In the genomic region with DNA sequence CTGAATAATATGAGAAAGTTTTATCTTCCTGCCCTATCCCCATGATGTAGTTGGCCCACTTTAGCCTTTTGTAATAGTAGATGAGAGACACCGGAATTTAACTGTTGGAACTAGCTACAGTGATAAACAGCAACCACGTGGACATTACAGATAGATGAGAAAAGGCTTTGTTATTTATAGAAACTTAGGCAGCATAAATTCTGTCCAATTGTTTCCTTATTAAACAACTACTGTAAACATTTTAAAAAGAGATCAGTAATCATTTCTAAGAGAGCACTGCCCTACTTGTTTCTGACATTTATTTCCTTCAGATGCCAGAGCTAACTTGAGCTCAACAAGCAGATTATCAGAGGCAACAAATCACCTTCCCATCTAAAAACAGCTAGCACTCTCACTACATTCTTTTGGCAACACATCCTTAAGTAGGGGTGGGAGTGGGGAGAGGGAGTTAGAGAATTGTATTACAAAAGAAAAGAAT, we compare ENCODE assay signal across 1 cellular context.
TF ChIP-seq lines count a peak whose summit lies in the region.

No MANE protein-coding gene starts in this region.

TF ChIP-seq in GM23338, 12 proteins besides CTCF, POLR2A, EP300 and RAD21 (continued from another document):
- TF ChIP-seq, protein P1, sequence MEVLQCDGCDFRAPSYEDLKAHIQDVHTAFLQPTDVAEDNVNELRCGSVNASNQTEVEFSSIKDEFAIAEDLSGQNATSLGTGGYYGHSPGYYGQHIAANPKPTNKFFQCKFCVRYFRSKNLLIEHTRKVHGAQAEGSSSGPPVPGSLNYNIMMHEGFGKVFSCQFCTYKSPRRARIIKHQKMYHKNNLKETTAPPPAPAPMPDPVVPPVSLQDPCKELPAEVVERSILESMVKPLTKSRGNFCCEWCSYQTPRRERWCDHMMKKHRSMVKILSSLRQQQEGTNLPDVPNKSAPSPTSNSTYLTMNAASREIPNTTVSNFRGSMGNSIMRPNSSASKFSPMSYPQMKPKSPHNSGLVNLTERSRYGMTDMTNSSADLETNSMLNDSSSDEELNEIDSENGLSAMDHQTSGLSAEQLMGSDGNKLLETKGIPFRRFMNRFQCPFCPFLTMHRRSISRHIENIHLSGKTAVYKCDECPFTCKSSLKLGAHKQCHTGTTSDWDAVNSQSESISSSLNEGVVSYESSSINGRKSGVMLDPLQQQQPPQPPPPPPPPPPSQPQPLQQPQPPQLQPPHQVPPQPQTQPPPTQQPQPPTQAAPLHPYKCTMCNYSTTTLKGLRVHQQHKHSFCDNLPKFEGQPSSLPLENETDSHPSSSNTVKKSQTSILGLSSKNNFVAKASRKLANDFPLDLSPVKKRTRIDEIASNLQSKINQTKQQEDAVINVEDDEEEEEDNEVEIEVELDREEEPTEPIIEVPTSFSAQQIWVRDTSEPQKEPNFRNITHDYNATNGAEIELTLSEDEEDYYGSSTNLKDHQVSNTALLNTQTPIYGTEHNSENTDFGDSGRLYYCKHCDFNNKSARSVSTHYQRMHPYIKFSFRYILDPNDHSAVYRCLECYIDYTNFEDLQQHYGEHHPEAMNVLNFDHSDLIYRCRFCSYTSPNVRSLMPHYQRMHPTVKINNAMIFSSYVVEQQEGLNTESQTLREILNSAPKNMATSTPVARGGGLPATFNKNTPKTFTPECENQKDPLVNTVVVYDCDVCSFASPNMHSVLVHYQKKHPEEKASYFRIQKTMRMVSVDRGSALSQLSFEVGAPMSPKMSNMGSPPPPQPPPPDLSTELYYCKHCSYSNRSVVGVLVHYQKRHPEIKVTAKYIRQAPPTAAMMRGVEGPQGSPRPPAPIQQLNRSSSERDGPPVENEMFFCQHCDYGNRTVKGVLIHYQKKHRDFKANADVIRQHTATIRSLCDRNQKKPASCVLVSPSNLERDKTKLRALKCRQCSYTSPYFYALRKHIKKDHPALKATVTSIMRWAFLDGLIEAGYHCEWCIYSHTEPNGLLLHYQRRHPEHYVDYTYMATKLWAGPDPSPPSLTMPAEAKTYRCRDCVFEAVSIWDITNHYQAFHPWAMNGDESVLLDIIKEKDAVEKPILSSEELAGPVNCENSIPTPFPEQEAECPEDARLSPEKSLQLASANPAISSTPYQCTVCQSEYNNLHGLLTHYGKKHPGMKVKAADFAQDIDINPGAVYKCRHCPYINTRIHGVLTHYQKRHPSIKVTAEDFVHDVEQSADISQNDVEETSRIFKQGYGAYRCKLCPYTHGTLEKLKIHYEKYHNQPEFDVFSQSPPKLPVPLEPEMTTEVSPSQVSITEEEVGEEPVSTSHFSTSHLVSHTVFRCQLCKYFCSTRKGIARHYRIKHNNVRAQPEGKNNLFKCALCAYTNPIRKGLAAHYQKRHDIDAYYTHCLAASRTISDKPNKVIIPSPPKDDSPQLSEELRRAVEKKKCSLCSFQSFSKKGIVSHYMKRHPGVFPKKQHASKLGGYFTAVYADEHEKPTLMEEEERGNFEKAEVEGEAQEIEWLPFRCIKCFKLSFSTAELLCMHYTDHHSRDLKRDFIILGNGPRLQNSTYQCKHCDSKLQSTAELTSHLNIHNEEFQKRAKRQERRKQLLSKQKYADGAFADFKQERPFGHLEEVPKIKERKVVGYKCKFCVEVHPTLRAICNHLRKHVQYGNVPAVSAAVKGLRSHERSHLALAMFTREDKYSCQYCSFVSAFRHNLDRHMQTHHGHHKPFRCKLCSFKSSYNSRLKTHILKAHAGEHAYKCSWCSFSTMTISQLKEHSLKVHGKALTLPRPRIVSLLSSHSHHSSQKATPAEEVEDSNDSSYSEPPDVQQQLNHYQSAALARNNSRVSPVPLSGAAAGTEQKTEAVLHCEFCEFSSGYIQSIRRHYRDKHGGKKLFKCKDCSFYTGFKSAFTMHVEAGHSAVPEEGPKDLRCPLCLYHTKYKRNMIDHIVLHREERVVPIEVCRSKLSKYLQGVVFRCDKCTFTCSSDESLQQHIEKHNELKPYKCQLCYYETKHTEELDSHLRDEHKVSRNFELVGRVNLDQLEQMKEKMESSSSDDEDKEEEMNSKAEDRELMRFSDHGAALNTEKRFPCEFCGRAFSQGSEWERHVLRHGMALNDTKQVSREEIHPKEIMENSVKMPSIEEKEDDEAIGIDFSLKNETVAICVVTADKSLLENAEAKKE (CRISPR knock-in tag; IDR thresholded peaks at IDR 0.05), result no peak
- TF ChIP-seq CREB1 (CRISPR knock-in tag; IDR thresholded peaks at IDR 0.05; ENCODE audit: low read depth) (no peak), NANOG (IDR thresholded peaks at IDR 0.05; ENCODE audit: borderline replicate concordance) (no peak)
